8 cellular contexts compared by ENCODE assay signal in the genomic region with DNA sequence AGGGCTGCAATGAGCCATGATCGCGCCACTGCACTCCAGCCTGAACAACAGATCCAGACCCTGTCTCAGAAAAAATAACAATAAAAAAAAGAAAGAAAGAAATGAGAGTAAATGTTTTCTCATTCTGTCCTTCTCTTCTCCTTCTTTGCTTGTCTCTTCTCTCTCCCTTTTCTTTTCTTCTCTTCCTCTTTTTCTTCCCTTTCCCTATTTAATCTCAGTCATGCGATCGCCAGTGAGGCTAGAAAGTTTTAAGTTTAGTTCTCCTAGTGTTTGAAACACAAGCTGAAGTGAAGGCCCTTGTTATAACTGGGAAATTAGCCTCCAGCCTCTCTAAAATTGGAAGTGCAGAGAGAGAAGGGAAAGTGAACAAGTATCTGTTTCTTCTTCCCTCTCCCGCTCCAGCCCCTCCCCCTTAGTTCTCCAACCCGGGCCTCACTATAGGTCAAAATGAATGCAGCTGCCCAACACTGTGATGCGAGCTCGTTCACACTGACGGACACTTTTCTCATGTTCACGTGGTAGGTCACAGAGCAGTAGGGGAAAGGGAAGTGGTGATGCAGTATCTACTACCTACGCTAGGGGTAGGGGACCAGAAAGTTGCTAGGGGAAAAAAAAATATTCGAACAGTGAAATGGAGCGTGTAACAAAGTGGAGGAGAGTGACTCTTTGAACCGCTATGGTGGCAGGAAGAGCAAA. TPM values are rescaled to one million over a fixed set of nuclear protein-coding genes. Genes with fewer than 3 reads are reported as not detected.
DNase-seq lines count a peak whose midpoint lies in the region; ATAC-seq and TF ChIP-seq lines count a peak whose summit lies in the region.

No MANE protein-coding gene starts in this region.

- TF ChIP-seq CTCF in stomach (IDR thresholded peaks at IDR 0.05): peak in 1 of 7 experiments; percentile 10

- TF ChIP-seq POLR2A in stomach (IDR thresholded peaks at IDR 0.05): no peak

- no peak for TF ChIP-seq EP300 in stomach (IDR thresholded peaks at IDR 0.05)

- DNase-seq in NCI-H2227 treated with DMSO at 0.1 percent for 48 hours (lab: John Stamatoyannopoulos, UW): peak; percentile 66
- peak; percentile 42 for DNase-seq in activated T-cell treated with anti-CD3 and anti-CD28 coated beads, Interleukin-2, amount 50 U/mL, for 1 hour
- DNase-seq in left cardiac atrium: peak; percentile 31
- DNase-seq in stimulated activated CD4-positive, alpha-beta T cell treated with anti-CD3 and anti-CD28 coated beads, Interleukin-1b, Interleukin-23, amount 100 ng/mL, for 4 hours (ENCODE audit: low read depth in 2 of 2): peak; percentile 1 to 12
- no peak for DNase-seq in stomach
- no peak for DNase-seq in NCI-H1092 (lab: John Stamatoyannopoulos, UW)

- intact Hi-C loops in left cardiac atrium (cut with DNase I) (no loop called here), stomach (cut with DNase I; ENCODE audit: low total_unique reads) (no loop called here)

- peak; percentile 99 for ATAC-seq in GM18517 (IDR thresholded peaks at IDR 0.05; ENCODE audit: unreplicated experiment)
- peak; percentile 99 for ATAC-seq in HG02623 (IDR thresholded peaks at IDR 0.05; ENCODE audit: unreplicated experiment)
- peak; percentile 74 to 79 for ATAC-seq in left cardiac atrium

- no peak overlapping the region for H3K27ac ChIP-seq in stomach

- 53 to 59% (median 55%) methylated on average over 14 of the region's 14 CpGs for WGBS in stomach, 5 donors

- H3K4me3 ChIP-seq in stomach: peak overlapping the region in 1 of 4 donors; percentile 7

- H3K9me3 ChIP-seq in stomach: no peaks in the 10 kb centered on the region

- H3K4me1 ChIP-seq in stomach: peaks cover 0 to 11% (median 0%) of the 10 kb centered on the region in 4 donors

- no peaks in the 10 kb centered on the region for H3K36me3 ChIP-seq in stomach

- H3K27me3 ChIP-seq in stomach: no peaks in the 10 kb centered on the region

RNA-seq across cellular contexts. Expression of a gene that starts 23.4 kb away (rescaled TPM):
- total RNA-seq in left cardiac atrium (10 to 100 TPM; 24.0 to 34.9 TPM), stomach (10 to 100 TPM; 12.9 to 32.2 (median 23.9) TPM)
- polyA plus RNA-seq in stomach: 10 to 100 TPM in 1 of 3 donors, 1 to 10 TPM in 2; 7.1 to 13.6 (median 7.7) TPM

Comparison
In these comparisons a context has a peak if more than half of its experiments do, and no peak if none do; other contexts are left out.
1. DNase-seq: peak in NCI-H2227 treated with DMSO at 0.1 percent for 48 hours (single experiment), activated T-cell treated with anti-CD3 and anti-CD28 coated beads, Interleukin-2, amount 50 U/mL, for 1 hour (single experiment), left cardiac atrium (single experiment) and stimulated activated CD4-positive, alpha-beta T cell treated with anti-CD3 and anti-CD28 coated beads, Interleukin-1b, Interleukin-23, amount 100 ng/mL, for 4 hours (2 of 2); none in stomach (single experiment) and NCI-H1092 (single experiment).
2. Peak in every context shown above with its lines, with median percentiles within 50 percentile points of each other: ATAC-seq.